ENCODE assay signal across 17 cellular contexts in the genomic region with DNA sequence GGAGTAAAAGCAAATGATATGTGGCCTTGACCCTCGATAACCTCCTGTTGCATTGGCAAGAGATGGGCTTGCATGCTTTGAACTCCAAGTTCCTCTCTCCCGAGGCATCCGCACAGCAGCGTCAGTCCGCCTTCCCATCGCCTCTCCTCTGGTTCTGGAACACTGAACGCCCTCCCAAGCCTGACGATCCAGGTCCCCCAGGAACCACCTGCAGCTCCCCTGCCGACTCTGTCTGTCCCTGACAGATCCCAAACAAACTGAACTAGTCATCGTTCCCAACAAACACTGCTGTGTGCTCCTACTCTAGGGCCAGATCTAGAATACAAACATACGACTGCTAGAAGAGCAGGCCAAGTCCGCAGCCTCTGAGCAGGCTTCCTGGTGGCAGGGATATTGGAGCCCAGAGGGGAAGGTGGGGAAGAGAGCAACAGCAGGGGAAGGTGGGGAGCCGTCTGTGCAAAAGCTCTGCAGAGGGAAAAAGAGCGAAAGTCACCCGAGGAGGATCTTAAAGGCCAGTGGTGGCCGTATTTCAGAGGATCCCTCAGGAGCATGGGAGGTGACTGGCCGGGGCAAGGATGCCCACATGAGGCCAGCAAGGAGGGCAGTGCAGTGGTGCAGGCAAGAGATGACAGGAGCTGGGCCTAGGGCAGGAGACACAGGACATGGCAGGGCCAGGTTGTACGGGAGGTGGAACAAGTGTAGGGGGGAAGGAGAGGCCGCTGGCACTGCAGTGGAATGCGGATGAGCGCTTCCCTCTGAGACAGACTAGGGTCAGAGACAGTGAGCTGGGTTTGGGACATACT. TPM values are rescaled to one million over a fixed set of nuclear protein-coding genes. Genes with fewer than 3 reads are reported as not detected.
DNase-seq lines count a peak whose midpoint lies in the region; ATAC-seq and TF ChIP-seq lines count a peak whose summit lies in the region.
"Had no signal": no experiment of that assay in that cellular context is flagged by ENCODE, and none has a peak within 500 bp of the region (broad histone marks: within the 10 kb centered on the region; RNA-seq: fewer than 3 reads in every experiment).

No MANE protein-coding gene starts in this region.

- H3K27me3 ChIP-seq in BLaER1 treated with 17β-estradiol and CSF1 and Interleukin-3, amounts not matched to agents 10 nM and 100 nM: no peaks in the 10 kb centered on the region
- H3K27me3 ChIP-seq in right cardiac atrium (ENCODE audit: control insufficient read depth, insufficient read depth) (no peaks in the 10 kb centered on the region), body of pancreas (no peaks in the 10 kb centered on the region)
- H3K27me3 ChIP-seq: MG63 had no signal

- H3K27ac ChIP-seq in BLaER1 treated with 17β-estradiol and CSF1 and Interleukin-3, amounts not matched to agents 10 nM and 100 nM: peak overlapping the region in 1 of 11 experiments; percentile 6; a peak in 1 of 22 replicates
- H3K27ac ChIP-seq in right cardiac atrium (ENCODE audit: low read length) (peak overlapping the region; percentile 9), body of pancreas (peak overlapping the region in 2 of 4 donors; percentile 3 to 71)

- H3K9me3 Mint-ChIP-seq in WTC11 (0 out of 2 replicates have a peak, but pooled peaks cover 2% of the 10 kb centered on the region), progenitor cell of endocrine pancreas (ENCODE audit: low read depth) (peaks cover 6% of the 10 kb centered on the region)

- WGBS in right cardiac atrium: 68% methylated on average over 21 of the region's 21 CpGs
- WGBS in body of pancreas, 2 donors: 81 to 90% methylated on average over 21 of the region's 21 CpGs

- H3K27ac Mint-ChIP-seq in WTC11 (no peak overlapping the region), progenitor cell of endocrine pancreas (peak overlapping the region; percentile 70)
- H3K27ac Mint-ChIP-seq: immature natural killer cell had no signal

- TF ChIP-seq POLR2A in body of pancreas (IDR thresholded peaks at IDR 0.05): no peak

- H3K4me1 Mint-ChIP-seq in WTC11 (peaks cover 6% of the 10 kb centered on the region), progenitor cell of endocrine pancreas (ENCODE audit: low read depth) (peaks cover 20% of the 10 kb centered on the region)
- H3K4me1 Mint-ChIP-seq: immature natural killer cell had no signal

- peak overlapping the region in 7 of 11 experiments; percentile 6 to 52 (median 39); a peak in 11 of 22 replicates for H3K4me2 ChIP-seq in BLaER1 treated with 17β-estradiol and CSF1 and Interleukin-3, amounts not matched to agents 10 nM and 100 nM

- H3K36me3 Mint-ChIP-seq in WTC11 (no peaks in the 10 kb centered on the region), progenitor cell of endocrine pancreas (ENCODE audit: insufficient read depth) (no peaks in the 10 kb centered on the region)
- H3K36me3 Mint-ChIP-seq: immature natural killer cell had no signal

- H3K9me3 ChIP-seq in BLaER1 treated with 17β-estradiol and CSF1 and Interleukin-3, amounts not matched to agents 10 nM and 100 nM (replicated peaks in 1 of 11): peaks cover 7 to 26% (median 15%) of the 10 kb centered on the region in 11 experiments; a peak in 20 of 22 replicates
- H3K9me3 ChIP-seq in right cardiac atrium (ENCODE audit: control insufficient read depth, low read length): no peaks in the 10 kb centered on the region
- H3K9me3 ChIP-seq in body of pancreas: no peaks in the 10 kb centered on the region
- H3K9me3 ChIP-seq: MG63 had no signal

- CTCF ChIA-PET in WTC11 (lab: Charles Lee): no interaction called here

- intact Hi-C loops in right cardiac atrium (cut with DNase I): no loop called here
- intact Hi-C loops in body of pancreas (cut with DNase I): no loop called here

- POLR2A ChIA-PET in WTC11 (lab: Charles Lee): no interaction called here

- peaks cover 11 to 40% (median 22%) of the 10 kb centered on the region in 10 experiments for H3K4me1 ChIP-seq in BLaER1 treated with 17β-estradiol and CSF1 and Interleukin-3, amounts not matched to agents 10 nM and 100 nM
- peaks cover 1% of the 10 kb centered on the region for H3K4me1 ChIP-seq in right cardiac atrium (ENCODE audit: control insufficient read depth, insufficient read depth, low read length)
- peaks cover 19% of the 10 kb centered on the region for H3K4me1 ChIP-seq in body of pancreas

- H3K9ac ChIP-seq in BLaER1 treated with 17β-estradiol and CSF1 and Interleukin-3, amounts not matched to agents 10 nM and 100 nM: no peak overlapping the region

- TF ChIP-seq CTCF in WTC11 (IDR thresholded peaks at IDR 0.05) (no peak), progenitor cell of endocrine pancreas (IDR thresholded peaks at IDR 0.05; ENCODE audit: unreplicated experiment) (no peak), body of pancreas (IDR thresholded peaks at IDR 0.05) (no peak)

- H3K36me3 ChIP-seq in BLaER1 treated with 17β-estradiol and CSF1 and Interleukin-3, amounts not matched to agents 10 nM and 100 nM: no peaks in the 10 kb centered on the region
- H3K36me3 ChIP-seq in body of pancreas (replicated peaks in 1 of 2; ENCODE audit: insufficient read depth in 1 of 2, low read depth in 2 of 2): no peaks in the 10 kb centered on the region

- DNase-seq in WTC11 (ENCODE audit: low spot score): no peak
- no peak for DNase-seq in right cardiac atrium
- no peak for DNase-seq in progenitor cell of endocrine pancreas (ENCODE audit: low spot score, unreplicated experiment)
- DNase-seq in body of pancreas: no peak
- DNase-seq in HCEC 1CT: no peak
- DNase-seq: activated naive CD4-positive, alpha-beta T cell treated with Interleukin-2 at 50 U/mL for 16 hours; dermis blood vessel endothelial cell; immature natural killer cell; NCI-H187; NCI-H524; stimulated activated CD4-positive, alpha-beta T cell treated with anti-CD3 and anti-CD28 coated beads, Interleukin-2, amount 100 ng/mL, for 24 hours; T-helper 2 cell had no signal

- no peaks in the 10 kb centered on the region for H4K20me1 ChIP-seq in BLaER1 treated with 17β-estradiol and CSF1 and Interleukin-3, amounts not matched to agents 10 nM and 100 nM

- no peak overlapping the region for H3K4me3 Mint-ChIP-seq in WTC11
- H3K4me3 Mint-ChIP-seq in progenitor cell of endocrine pancreas (ENCODE audit: low read depth): peak overlapping the region; percentile 20
- H3K4me3 Mint-ChIP-seq: immature natural killer cell, nephron had no signal

- H3K4me3 ChIP-seq in BLaER1 treated with 17β-estradiol and CSF1 and Interleukin-3, amounts not matched to agents 10 nM and 100 nM: no peak overlapping the region
- no peak overlapping the region for H3K4me3 ChIP-seq in right cardiac atrium (ENCODE audit: low read length)
- no peak overlapping the region for H3K4me3 ChIP-seq in body of pancreas

- ATAC-seq in WTC11 (no peak), right cardiac atrium (peak; percentile 10 to 17), GM21390 (IDR thresholded peaks at IDR 0.05; ENCODE audit: unreplicated experiment) (no peak), body of pancreas (no peak), GM21447 (IDR thresholded peaks at IDR 0.05; ENCODE audit: unreplicated experiment) (no peak)

- H3K27me3 Mint-ChIP-seq in WTC11 (ENCODE audit: low read depth) (no peaks in the 10 kb centered on the region; the same call in 1 of the 2 replicates), progenitor cell of endocrine pancreas (peaks cover 13% of the 10 kb centered on the region)

TF ChIP-seq in WTC11, 78 proteins besides CTCF, POLR2A, EP300 and RAD21 (continues in another document):
- peak; percentile 85 for TF ChIP-seq GABPB1 (CRISPR knock-in tag; IDR thresholded peaks at IDR 0.05)
- no peak for TF ChIP-seq ZNF416 (CRISPR knock-in tag; IDR thresholded peaks at IDR 0.05)
- TF ChIP-seq, protein P1, sequence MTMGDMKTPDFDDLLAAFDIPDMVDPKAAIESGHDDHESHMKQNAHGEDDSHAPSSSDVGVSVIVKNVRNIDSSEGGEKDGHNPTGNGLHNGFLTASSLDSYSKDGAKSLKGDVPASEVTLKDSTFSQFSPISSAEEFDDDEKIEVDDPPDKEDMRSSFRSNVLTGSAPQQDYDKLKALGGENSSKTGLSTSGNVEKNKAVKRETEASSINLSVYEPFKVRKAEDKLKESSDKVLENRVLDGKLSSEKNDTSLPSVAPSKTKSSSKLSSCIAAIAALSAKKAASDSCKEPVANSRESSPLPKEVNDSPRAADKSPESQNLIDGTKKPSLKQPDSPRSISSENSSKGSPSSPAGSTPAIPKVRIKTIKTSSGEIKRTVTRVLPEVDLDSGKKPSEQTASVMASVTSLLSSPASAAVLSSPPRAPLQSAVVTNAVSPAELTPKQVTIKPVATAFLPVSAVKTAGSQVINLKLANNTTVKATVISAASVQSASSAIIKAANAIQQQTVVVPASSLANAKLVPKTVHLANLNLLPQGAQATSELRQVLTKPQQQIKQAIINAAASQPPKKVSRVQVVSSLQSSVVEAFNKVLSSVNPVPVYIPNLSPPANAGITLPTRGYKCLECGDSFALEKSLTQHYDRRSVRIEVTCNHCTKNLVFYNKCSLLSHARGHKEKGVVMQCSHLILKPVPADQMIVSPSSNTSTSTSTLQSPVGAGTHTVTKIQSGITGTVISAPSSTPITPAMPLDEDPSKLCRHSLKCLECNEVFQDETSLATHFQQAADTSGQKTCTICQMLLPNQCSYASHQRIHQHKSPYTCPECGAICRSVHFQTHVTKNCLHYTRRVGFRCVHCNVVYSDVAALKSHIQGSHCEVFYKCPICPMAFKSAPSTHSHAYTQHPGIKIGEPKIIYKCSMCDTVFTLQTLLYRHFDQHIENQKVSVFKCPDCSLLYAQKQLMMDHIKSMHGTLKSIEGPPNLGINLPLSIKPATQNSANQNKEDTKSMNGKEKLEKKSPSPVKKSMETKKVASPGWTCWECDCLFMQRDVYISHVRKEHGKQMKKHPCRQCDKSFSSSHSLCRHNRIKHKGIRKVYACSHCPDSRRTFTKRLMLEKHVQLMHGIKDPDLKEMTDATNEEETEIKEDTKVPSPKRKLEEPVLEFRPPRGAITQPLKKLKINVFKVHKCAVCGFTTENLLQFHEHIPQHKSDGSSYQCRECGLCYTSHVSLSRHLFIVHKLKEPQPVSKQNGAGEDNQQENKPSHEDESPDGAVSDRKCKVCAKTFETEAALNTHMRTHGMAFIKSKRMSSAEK (CRISPR knock-in tag; IDR thresholded peaks at IDR 0.05; ENCODE audit: borderline replicate concordance): no peak
- TF ChIP-seq KAT7 (CRISPR knock-in tag; IDR thresholded peaks at IDR 0.05; ENCODE audit: borderline replicate concordance): no peak

RNA-seq across cellular contexts. Expression of a gene that starts 50.8 kb away (rescaled TPM):
- total RNA-seq in WTC11 (2021): 2.9 to 3.8 TPM (median 3.8 TPM) in 3 replicates
- total RNA-seq in right cardiac atrium: 10 to 100 TPM; 13.4 to 21.4 (median 17.1) TPM
- 7.7 TPM for polyA plus RNA-seq in right cardiac atrium
- total RNA-seq in progenitor cell of endocrine pancreas: 1.8 and 3.6 TPM in 2 replicates
- 10 to 100 TPM in 1 of 2 donors, 1 to 10 TPM in 1; 8.9 to 10.1 TPM for total RNA-seq in body of pancreas

Comparison
In these comparisons a context has a peak if more than half of its experiments do, and no peak if none do; other contexts are left out.
1. ATAC-seq: peak in right cardiac atrium (2 of 2); none in WTC11 (single experiment), GM21390 (single experiment), body of pancreas (single experiment) and GM21447 (single experiment).